Comparison of ENCODE assay signal across 14 cellular contexts in the genomic region with DNA sequence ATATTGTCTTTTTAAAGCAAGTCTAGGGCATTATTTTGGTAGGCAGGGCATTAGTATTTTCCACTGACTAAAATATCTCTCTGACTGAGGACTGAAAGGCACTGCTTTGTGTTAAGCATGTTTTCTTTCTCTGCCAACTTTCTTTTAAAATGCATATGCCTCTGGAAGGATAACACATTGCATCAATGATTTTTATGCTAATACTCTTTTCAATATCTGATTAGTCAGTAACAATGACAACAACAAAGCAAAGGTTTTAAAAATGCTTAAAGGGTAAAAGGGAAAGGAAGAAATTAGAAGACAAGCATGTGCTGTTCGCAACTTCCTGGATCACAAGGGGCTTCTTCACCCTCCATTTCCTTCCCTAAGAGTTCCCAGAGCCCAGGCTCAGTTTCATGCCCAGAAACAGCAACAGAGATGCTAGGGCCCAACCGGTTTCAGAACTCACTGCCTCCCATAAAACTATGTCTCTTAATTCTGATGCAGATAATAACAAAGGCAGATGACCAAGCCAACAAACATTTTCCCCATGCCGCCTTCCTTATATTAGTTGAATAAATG.
DNase-seq lines count a peak whose midpoint lies in the region; ATAC-seq and TF ChIP-seq lines count a peak whose summit lies in the region.
"Had no signal": no experiment of that assay in that cellular context is flagged by ENCODE, and none has a peak within 500 bp of the region (broad histone marks: within the 10 kb centered on the region; RNA-seq: fewer than 3 reads in every experiment).

No MANE protein-coding gene starts in this region.

- H3K27ac Mint-ChIP-seq in H9 = peak overlapping the region; percentile 37 to 88 (median 77); a peak in 5 of 7 replicates
- H3K27ac Mint-ChIP-seq in brain = peak overlapping the region in 3 of 5 experiments; percentile 25 to 51 (median 39)
- no peak overlapping the region for H3K27ac Mint-ChIP-seq in activated T-cell treated with anti-CD3 and anti-CD28 coated beads, Interleukin-2, amount 50 U/mL, for 24 hours
- H3K27ac Mint-ChIP-seq: CD4-positive, alpha-beta T cell had no signal

- H3K14ac ChIP-seq in H9 (ENCODE audit: insufficient read depth, low read length) (0 out of 2 replicates have a peak overlapping the region, but pooled peaks have one; percentile 10), neuronal stem cell (ENCODE audit: low read length) (no peak overlapping the region)

- H4K5ac ChIP-seq in H9 (ENCODE audit: insufficient read length, low read depth, low read length) = no peak overlapping the region

- H4K20me1 ChIP-seq in H9 (ENCODE audit: control insufficient read depth, insufficient read depth, insufficient read length) (no peaks in the 10 kb centered on the region), PC-9 (ENCODE audit: insufficient read depth) (no peaks in the 10 kb centered on the region)

- no peaks in the 10 kb centered on the region for H3K27me3 Mint-ChIP-seq in H9 (ENCODE audit: low read depth)
- peaks cover 1% of the 10 kb centered on the region for H3K27me3 Mint-ChIP-seq in brain
- H3K27me3 Mint-ChIP-seq in activated T-cell treated with anti-CD3 and anti-CD28 coated beads, Interleukin-2, amount 50 U/mL, for 24 hours = peaks cover 15% of the 10 kb centered on the region

- H3K79me1 ChIP-seq in H9 (ENCODE audit: insufficient read depth, low read depth, low read length, poor library complexity, severe bottlenecking) = no peaks in the 10 kb centered on the region
- no peaks in the 10 kb centered on the region for H3K79me1 ChIP-seq in neuronal stem cell (ENCODE audit: low read depth, low read length)

- no peak overlapping the region for H3K4me3 ChIP-seq in PC-9
- no peak overlapping the region for H3K4me3 ChIP-seq in neuronal stem cell (ENCODE audit: low read length in 2 of 2)
- H3K4me3 ChIP-seq: K562 had no signal

- H3K27ac ChIP-seq in H9 (ENCODE audit: insufficient read length, low read depth, low read length) = no peak overlapping the region
- no peak overlapping the region for H3K27ac ChIP-seq in PC-9
- H3K27ac ChIP-seq in neuronal stem cell (replicated peaks; ENCODE audit: low read length) = no peak overlapping the region
- H3K27ac ChIP-seq: C4-2B had no signal

- H3K4me3 Mint-ChIP-seq in H9 = no peak overlapping the region
- H3K4me3 Mint-ChIP-seq in brain = no peak overlapping the region
- H3K4me3 Mint-ChIP-seq in activated T-cell treated with anti-CD3 and anti-CD28 coated beads, Interleukin-2, amount 50 U/mL, for 24 hours = no peak overlapping the region
- H3K4me3 Mint-ChIP-seq: CD4-positive, alpha-beta T cell had no signal

- H3K18ac ChIP-seq in H9 (ENCODE audit: insufficient read length, low read depth, low read length) = no peak overlapping the region
- no peak overlapping the region for H3K18ac ChIP-seq in neuronal stem cell (ENCODE audit: low read length)

- no peaks in the 10 kb centered on the region for H3K23me2 ChIP-seq in H9 (ENCODE audit: insufficient read length, low read depth, low read length, poor library complexity, severe bottlenecking)

- TF ChIP-seq CTCF in H9 (conservative IDR thresholded peaks at IDR 0.05) = no peak
- no peak for TF ChIP-seq CTCF in PC-9 (conservative IDR thresholded peaks at IDR 0.05)
- TF ChIP-seq CTCF in brain (conservative IDR thresholded peaks at IDR 0.05) = no peak

- H2BK20ac ChIP-seq in H9 (ENCODE audit: low read depth, low read length, poor library complexity, severe bottlenecking) = no peak overlapping the region

- H3K9ac ChIP-seq in H9 (ENCODE audit: extremely low read depth, insufficient read length, low read length) = no peak overlapping the region
- no peak overlapping the region for H3K9ac ChIP-seq in neuronal stem cell (ENCODE audit: low read depth, low read length, poor library complexity)

- H4K91ac ChIP-seq in H9 (ENCODE audit: insufficient read length, low read depth, low read length) (no peak overlapping the region), neuronal stem cell (ENCODE audit: low read depth, low read length, poor library complexity) (no peak overlapping the region)

- no peak overlapping the region for H2BK12ac ChIP-seq in H9 (ENCODE audit: insufficient read length, low read depth, low read length)
- no peak overlapping the region for H2BK12ac ChIP-seq in neuronal stem cell (ENCODE audit: low read length)

- no peak overlapping the region for H3K4me2 ChIP-seq in H9 (ENCODE audit: insufficient read depth, insufficient read length, low read length)
- no peak overlapping the region for H3K4me2 ChIP-seq in PC-9
- no peak overlapping the region for H3K4me2 ChIP-seq in neuronal stem cell (ENCODE audit: insufficient read depth, low read length, poor library complexity, severe bottlenecking)

- H2BK15ac ChIP-seq in H9 (ENCODE audit: low read depth, low read length) = no peak overlapping the region
- H2BK15ac ChIP-seq in neuronal stem cell (ENCODE audit: low read length) = no peak overlapping the region

- H3K9me3 Mint-ChIP-seq in H9 (peaks cover 4% of the 10 kb centered on the region in 2 experiments; a peak in 3 of 5 replicates), brain (peaks cover 0 to 12% (median 3%) of the 10 kb centered on the region in 5 experiments)
- H3K9me3 Mint-ChIP-seq in activated T-cell treated with anti-CD3 and anti-CD28 coated beads, Interleukin-2, amount 50 U/mL, for 24 hours = no peaks in the 10 kb centered on the region
- H3K9me3 Mint-ChIP-seq: CD4-positive, alpha-beta T cell had no signal

- H3K9me2 ChIP-seq in PC-9 (ENCODE audit: insufficient read depth) = no peaks in the 10 kb centered on the region

- no peak overlapping the region for H2BK120ac ChIP-seq in H9 (ENCODE audit: low read depth, low read length, poor library complexity, severe bottlenecking)
- H2BK120ac ChIP-seq in neuronal stem cell (ENCODE audit: low read depth, low read length) = no peak overlapping the region

- H3K79me2 ChIP-seq in H9 (ENCODE audit: insufficient read depth, low read length) (no peaks in the 10 kb centered on the region), PC-9 (ENCODE audit: low read depth) (no peaks in the 10 kb centered on the region)

- no peak overlapping the region for H3T11ph ChIP-seq in H9 (ENCODE audit: low read length)

- no CpG with 5 or more reads among the region's 3 CpGs for WGBS in H9 (ENCODE audit: extremely low coverage, insufficient read length, low lambda C conversion rate)
- WGBS in neuronal stem cell (ENCODE audit: extremely low coverage in 2 of 2, insufficient read length in 2 of 2, insufficient replicate concordance in 1 of 2), 2 donors = no CpG with 5 or more reads among the region's 3 CpGs

- H2AK5ac ChIP-seq in H9 (ENCODE audit: insufficient read length, low read length) = no peak overlapping the region
- H2AK5ac ChIP-seq in neuronal stem cell (ENCODE audit: low read depth, low read length) = no peak overlapping the region

- H3K9me3 ChIP-seq in H9 (ENCODE audit: control insufficient read depth, low read depth, low read length) = no peaks in the 10 kb centered on the region
- no peaks in the 10 kb centered on the region for H3K9me3 ChIP-seq in PC-9 (ENCODE audit: insufficient read depth, low read depth)
- peaks cover 0 to 7% of the 10 kb centered on the region in 2 donors for H3K9me3 ChIP-seq in neuronal stem cell (replicated peaks in 1 of 2; ENCODE audit: control insufficient read depth in 2 of 2, insufficient read depth in 1 of 2, low read depth in 1 of 2, low read length in 2 of 2)
- H3K9me3 ChIP-seq: BE2C, Caco-2 had no signal

- peaks cover 26 to 31% of the 10 kb centered on the region in 2 experiments for H3K4me1 Mint-ChIP-seq in H9
- H3K4me1 Mint-ChIP-seq in brain = peaks cover 8% of the 10 kb centered on the region
- H3K4me1 Mint-ChIP-seq in activated T-cell treated with anti-CD3 and anti-CD28 coated beads, Interleukin-2, amount 50 U/mL, for 24 hours (ENCODE audit: low read depth) = no peaks in the 10 kb centered on the region

- no peak for DNase-seq in H9
- no peak for DNase-seq in PC-9
- no peak for DNase-seq in neuronal stem cell (ENCODE audit: low spot score)
- no peak for DNase-seq in activated T-cell treated with anti-CD3 and anti-CD28 coated beads, Interleukin-2, amount 50 U/mL, for 24 hours
- DNase-seq in sciatic nerve (ENCODE audit: low spot score) = no peak
- no peak for DNase-seq in stimulated activated CD4-positive, alpha-beta T cell treated with anti-CD3 and anti-CD28 coated beads, Interleukin-4, amount 100 ng/mL, for 4 hours
- DNase-seq: ACHN; BE2C; Caco-2; CD4-positive, alpha-beta T cell; IMR-90 had no signal

- no TSS peak for BruUV-seq in PC-9 (replicated peaks; lab: Mats Ljungman, UMichigan)

- H3K4ac ChIP-seq in H9 (ENCODE audit: low read depth, low read length) = no peak overlapping the region
- H3K4ac ChIP-seq in neuronal stem cell (ENCODE audit: low read length) = no peak overlapping the region

- POLR2A ChIA-PET in PC-9 (lab: Charles Lee; ENCODE audit: unreplicated experiment) = no interaction called here

- H3K36me3 ChIP-seq in PC-9 (ENCODE audit: low read depth) = no peaks in the 10 kb centered on the region
- H3K36me3 ChIP-seq in neuronal stem cell (replicated peaks in 1 of 2; ENCODE audit: control insufficient read depth in 2 of 2, insufficient read depth in 2 of 2, low read length in 2 of 2) = no peaks in the 10 kb centered on the region
- H3K36me3 ChIP-seq: BE2C had no signal

- intact Hi-C loops in PC-9 (cut with micrococcal nuclease; ENCODE audit: unreplicated experiment) = no loop called here
- intact Hi-C loops in sciatic nerve (cut with DNase I) = no loop called here

- no peaks in the 10 kb centered on the region for H3K27me3 ChIP-seq in H9 (ENCODE audit: insufficient read depth, low read length)
- H3K27me3 ChIP-seq in PC-9 (ENCODE audit: insufficient read depth, low read depth) = no peaks in the 10 kb centered on the region
- no peaks in the 10 kb centered on the region for H3K27me3 ChIP-seq in neuronal stem cell (ENCODE audit: control insufficient read depth in 3 of 3, insufficient read depth in 3 of 3, low read depth in 1 of 3, low read length in 3 of 3)
- H3K27me3 ChIP-seq: BE2C had no signal

- H2BK5ac ChIP-seq in H9 (ENCODE audit: insufficient read length, low read length) (no peak overlapping the region), neuronal stem cell (ENCODE audit: low read length) (no peak overlapping the region)

- no peaks in the 10 kb centered on the region for H3F3A ChIP-seq in PC-9 (ENCODE audit: insufficient read depth, low read depth)

- H4K8ac ChIP-seq in H9 (replicated peaks; ENCODE audit: insufficient read length, low read depth, low read length) = no peak overlapping the region
- no peak overlapping the region for H4K8ac ChIP-seq in neuronal stem cell (ENCODE audit: low read depth, low read length)

- H2AFZ ChIP-seq in H9 (ENCODE audit: low read length) = no peak overlapping the region
- H2AFZ ChIP-seq in PC-9 = 0 out of 2 replicates have a peak overlapping the region, but pooled peaks have one; percentile 22
- H2AFZ ChIP-seq in neuronal stem cell (ENCODE audit: low read length) = peak overlapping the region; percentile 40

- no peak for ATAC-seq in sciatic nerve
- ATAC-seq: K562 had no signal

- H3K56ac ChIP-seq in H9 (ENCODE audit: insufficient read length, low read depth, low read length) = no peak overlapping the region

- H3K4me1 ChIP-seq in H9 (ENCODE audit: insufficient read depth, low read length) (peaks cover 10% of the 10 kb centered on the region; the same call in 1 of the 2 replicates), PC-9 (replicated peaks; ENCODE audit: insufficient read depth) (peaks cover 15% of the 10 kb centered on the region), neuronal stem cell (ENCODE audit: control insufficient read depth in 2 of 2, insufficient read depth in 1 of 2, low read depth in 1 of 2, low read length in 2 of 2) (no peaks in the 10 kb centered on the region)
- H3K4me1 ChIP-seq: BE2C had no signal

- H3K23ac ChIP-seq in H9 (ENCODE audit: insufficient read length, low read depth, low read length) = no peak overlapping the region
- no peak overlapping the region for H3K23ac ChIP-seq in neuronal stem cell (ENCODE audit: low read depth, low read length, poor library complexity)

- H3K36me3 Mint-ChIP-seq in H9 (ENCODE audit: insufficient read depth in 1 of 3, low read depth in 3 of 3) (peaks cover 0 to 7% (median 2%) of the 10 kb centered on the region in 3 experiments; a peak in 4 of 7 replicates), brain (no peaks in the 10 kb centered on the region)
- H3K36me3 Mint-ChIP-seq in activated T-cell treated with anti-CD3 and anti-CD28 coated beads, Interleukin-2, amount 50 U/mL, for 24 hours (ENCODE audit: low read depth) = no peaks in the 10 kb centered on the region

- CTCF ChIA-PET in PC-9 (lab: Charles Lee) = no interaction called here
